Comparison of ENCODE assay signal across 12 cellular contexts in the genomic region with DNA sequence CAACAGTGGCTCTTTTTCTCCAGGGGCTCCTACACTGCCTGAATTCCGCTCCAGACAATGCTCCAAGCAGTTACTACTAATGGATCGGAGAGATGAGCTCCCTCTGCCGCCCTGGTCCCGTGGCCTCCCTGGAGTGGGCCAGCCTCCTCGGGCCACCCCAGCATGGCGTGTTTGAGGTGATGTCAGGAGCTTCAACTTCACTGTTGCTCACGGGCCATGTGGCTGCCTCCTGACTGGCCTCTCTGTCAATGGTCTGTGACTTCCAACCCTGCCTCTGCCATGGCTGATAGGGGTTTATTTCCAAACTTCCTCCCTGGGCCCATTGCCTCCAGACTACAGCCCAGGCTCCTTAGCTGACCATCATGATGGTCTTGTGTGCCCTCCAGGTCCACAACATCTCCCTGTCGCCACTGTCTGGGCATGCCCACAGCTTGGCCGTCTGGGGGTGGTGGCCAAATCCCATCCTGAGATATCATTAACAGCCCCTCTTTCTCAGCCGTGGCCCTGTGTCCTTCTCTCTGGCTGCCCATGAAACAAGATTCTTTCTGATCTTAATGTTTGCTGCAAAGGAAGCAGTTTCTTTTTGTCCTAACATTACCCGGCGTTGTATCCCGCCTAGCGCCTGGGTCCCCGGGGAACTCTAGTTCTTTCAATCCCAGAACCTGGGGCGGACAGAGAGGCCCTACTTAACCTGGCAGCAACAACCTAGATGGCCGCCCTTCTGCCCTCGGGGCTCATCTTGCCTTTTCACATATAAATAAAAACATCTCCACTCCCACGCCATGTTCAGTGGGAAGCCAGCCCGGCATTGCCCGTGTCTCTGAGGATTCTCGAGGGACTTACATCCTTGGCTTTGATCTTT. TPM values are rescaled to one million over a fixed set of nuclear protein-coding genes. Genes with fewer than 3 reads are reported as not detected.
A peak's percentile ranks its signal among the peaks of the same experiment; 100 is the strongest.
DNase-seq lines count a peak whose midpoint lies in the region; ATAC-seq and TF ChIP-seq lines count a peak whose summit lies in the region.
"Had no signal": no experiment of that assay in that cellular context is flagged by ENCODE, and none has a peak within 500 bp of the region (broad histone marks: within the 10 kb centered on the region; RNA-seq: fewer than 3 reads in every experiment).

No MANE protein-coding gene starts in this region.

- peaks cover 0 to 92% (median 69%) of the 10 kb centered on the region in 4 donors for H3K4me1 ChIP-seq in tibial artery
- H3K4me1 ChIP-seq in stomach = peaks cover 40 to 67% (median 55%) of the 10 kb centered on the region in 4 donors

- no peak for TF ChIP-seq EP300 in stomach (IDR thresholded peaks at IDR 0.05)

- H3K27me3 ChIP-seq in tibial artery (no peaks in the 10 kb centered on the region), stomach (no peaks in the 10 kb centered on the region)

- WGBS in stomach, 5 donors = 84 to 89% (median 88%) methylated on average over 21 to 22 of the region's 22 CpGs

- peaks cover 44% of the 10 kb centered on the region for H3K4me1 Mint-ChIP-seq in mesothelial cell of epicardium
- H3K4me1 Mint-ChIP-seq: immature natural killer cell had no signal

- ATAC-seq in HG03442 (IDR thresholded peaks at IDR 0.05; ENCODE audit: unreplicated experiment) = no peak

- no peak overlapping the region for H3K4me3 ChIP-seq in coronary artery
- no peak overlapping the region for H3K4me3 ChIP-seq in tibial artery
- no peak overlapping the region for H3K4me3 ChIP-seq in stomach

- peaks cover 16 to 40% (median 25%) of the 10 kb centered on the region in 3 donors for H3K36me3 ChIP-seq in tibial artery
- peaks cover 0 to 19% (median 14%) of the 10 kb centered on the region in 4 donors for H3K36me3 ChIP-seq in stomach

- H3K27ac Mint-ChIP-seq in mesothelial cell of epicardium = peak overlapping the region; percentile 41
- H3K27ac Mint-ChIP-seq: dendritic cell treated with granulocyte-macrophage colony-stimulating factor and Interleukin-4, amounts not matched to agents 40 ng/mL and 50 ng/mL, for 4 days; immature natural killer cell had no signal

- no peaks in the 10 kb centered on the region for H3K36me3 Mint-ChIP-seq in mesothelial cell of epicardium
- H3K36me3 Mint-ChIP-seq: immature natural killer cell had no signal

- TF ChIP-seq POLR2A in stomach (IDR thresholded peaks at IDR 0.05) = no peak

- peak overlapping the region; percentile 71 to 94 for H3K27ac ChIP-seq in coronary artery
- H3K27ac ChIP-seq in tibial artery = peak overlapping the region; percentile 69 to 85
- peak overlapping the region in 2 of 5 donors; percentile 56 to 75 for H3K27ac ChIP-seq in stomach
- H3K27ac ChIP-seq: VCaP had no signal

- no peak for TF ChIP-seq CTCF in coronary artery (IDR thresholded peaks at IDR 0.05)
- TF ChIP-seq CTCF in mesothelial cell of epicardium (IDR thresholded peaks at IDR 0.05; ENCODE audit: unreplicated experiment) = no peak
- no peak for TF ChIP-seq CTCF in tibial artery (IDR thresholded peaks at IDR 0.05)
- no peak for TF ChIP-seq CTCF in stomach (IDR thresholded peaks at IDR 0.05)

- H3K4me3 Mint-ChIP-seq in mesothelial cell of epicardium = no peak overlapping the region
- H3K4me3 Mint-ChIP-seq: dendritic cell treated with granulocyte-macrophage colony-stimulating factor and Interleukin-4, amounts not matched to agents 40 ng/mL and 50 ng/mL, for 4 days; immature natural killer cell had no signal

- H3K9me3 ChIP-seq in tibial artery (no peaks in the 10 kb centered on the region), stomach (no peaks in the 10 kb centered on the region)

- H3K27me3 Mint-ChIP-seq in mesothelial cell of epicardium (ENCODE audit: low read depth) = no peaks in the 10 kb centered on the region

- DNase-seq in NCI-H2171 treated with DMSO at 0.1 percent for 48 hours (lab: John Stamatoyannopoulos, UW) = peak; percentile 22
- no peak for DNase-seq in NCI-H2171 (lab: John Stamatoyannopoulos, UW)
- DNase-seq in coronary artery (ENCODE audit: low spot score) = no peak
- no peak for DNase-seq in mesothelial cell of epicardium (ENCODE audit: low spot score in 2 of 2, unreplicated experiment in 2 of 2)
- peak; percentile 48 to 77 for DNase-seq in tibial artery
- no peak for DNase-seq in stomach
- no peak for DNase-seq in NCI-H345 (lab: John Stamatoyannopoulos, UW)
- DNase-seq: foreskin melanocyte, immature natural killer cell had no signal

- intact Hi-C loops in tibial artery (cut with DNase I; ENCODE audit: low total_unique reads) (loop anchor here (10.0 kb wide), 1 partner anchor 47 kb away; no protein-coding TSS in a partner anchor), stomach (cut with DNase I; ENCODE audit: low total_unique reads) (no loop called here)

- H3K9me3 Mint-ChIP-seq in mesothelial cell of epicardium = no peaks in the 10 kb centered on the region
- H3K9me3 Mint-ChIP-seq: dendritic cell treated with granulocyte-macrophage colony-stimulating factor and Interleukin-4, amounts not matched to agents 40 ng/mL and 50 ng/mL, for 4 days; immature natural killer cell had no signal

RNA-seq across cellular contexts. Expression of a gene that starts 38.1 kb away (rescaled TPM):
- 12.6 to 13.8 TPM (median 12.7 TPM) in 3 replicates for total RNA-seq in mesothelial cell of epicardium
- 10 to 100 TPM in 2 of 5 donors, 1 to 10 TPM in 3; 2.3 to 23.2 (median 9.7) TPM for total RNA-seq in stomach
- polyA plus RNA-seq in stomach = 10 to 100 TPM; 11.3 to 20.0 (median 15.3) TPM
- polyA plus RNA-seq: immature natural killer cell had no signal

Comparison
In these comparisons a context has a peak if more than half of its experiments do, and no peak if none do; other contexts are left out.
1. DNase-seq: peak in NCI-H2171 treated with DMSO at 0.1 percent for 48 hours (single experiment) and tibial artery (2 of 2); none in NCI-H2171 (single experiment), coronary artery (single experiment), mesothelial cell of epicardium (0 of 2), stomach (single experiment) and NCI-H345 (single experiment).